In genomic region chr10:91349381-91349780, GRCh38 we compare ENCODE assay signal across 12 cellular contexts.
DNase-seq lines count a peak whose midpoint lies in the region; ATAC-seq and TF ChIP-seq lines count a peak whose summit lies in the region.
"Had no signal": no experiment of that assay in that cellular context is flagged by ENCODE, and none has a peak within 500 bp of the region (broad histone marks: within the 10 kb centered on the region; RNA-seq: fewer than 3 reads in every experiment).

No MANE protein-coding gene starts in this region.

- H3K4me1 ChIP-seq in ascending aorta = peaks cover 14 to 29% of the 10 kb centered on the region in 2 donors
- peaks cover 45% of the 10 kb centered on the region for H3K4me1 ChIP-seq in psoas muscle

- no peaks in the 10 kb centered on the region for H3K36me3 ChIP-seq in ascending aorta
- no peaks in the 10 kb centered on the region for H3K36me3 ChIP-seq in psoas muscle (ENCODE audit: insufficient read depth in 1 of 2, low read depth in 1 of 2)

- no peak for TF ChIP-seq CTCF in ascending aorta (IDR thresholded peaks at IDR 0.05)
- no peak for TF ChIP-seq CTCF in psoas muscle (IDR thresholded peaks at IDR 0.05)

- intact Hi-C loops in ascending aorta (cut with DNase I) = loop anchor here (2.0 to 10.0 kb wide), 2 partner anchors 59 to 155 kb away; no protein-coding TSS in a partner anchor
- intact Hi-C loops in Right ventricle myocardium superior (cut with DNase I) = no loop called here
- intact Hi-C loops in psoas muscle (cut with DNase I) = no loop called here

- ATAC-seq in Right ventricle myocardium superior (ENCODE audit: poor library complexity) (peak; percentile 93), psoas muscle (peak; percentile 87 to 95 (median 93)), GM18498 (IDR thresholded peaks at IDR 0.05; ENCODE audit: unreplicated experiment) (no peak)

- H3K4me3 ChIP-seq in ascending aorta (no peak overlapping the region), psoas muscle (peak overlapping the region; percentile 33)

- peak; percentile 41 for DNase-seq in Daoy (ENCODE audit: low read depth)
- peak; percentile 54 to 94 for DNase-seq in ascending aorta (ENCODE audit: low spot score in 2 of 2)
- DNase-seq in Right ventricle myocardium superior = no peak
- peak; percentile 31 to 60 for DNase-seq in psoas muscle
- no peak for DNase-seq in NCI-H1694 treated with DMSO at 0.1 percent for 48 hours (lab: John Stamatoyannopoulos, UW)
- DNase-seq in RPMI8226 = no peak
- no peak for DNase-seq in activated naive CD4-positive, alpha-beta T cell treated with Interleukin-2 at 50 U/mL for 16 hours
- DNase-seq: activated naive CD4-positive, alpha-beta T cell treated with anti-CD3 and anti-CD28 coated beads for 36 hours; H9; NCI-H69; occipital lobe had no signal

- H3K9me3 ChIP-seq in ascending aorta (no peaks in the 10 kb centered on the region), psoas muscle (no peaks in the 10 kb centered on the region)

- H3K27me3 ChIP-seq in ascending aorta (no peaks in the 10 kb centered on the region), psoas muscle (ENCODE audit: insufficient read depth in 3 of 3, low read length in 2 of 3) (no peaks in the 10 kb centered on the region)

- H3K27ac ChIP-seq in ascending aorta (peak overlapping the region; percentile 88 to 90), psoas muscle (peak overlapping the region; percentile 82)

Comparison
In these comparisons a context has a peak if more than half of its experiments do, and no peak if none do; other contexts are left out.
1. DNase-seq: peak in Daoy (single experiment), ascending aorta (2 of 2) and psoas muscle (2 of 2); none in Right ventricle myocardium superior (single experiment), NCI-H1694 treated with DMSO at 0.1 percent for 48 hours (single experiment), RPMI8226 (single experiment) and activated naive CD4-positive, alpha-beta T cell treated with Interleukin-2 at 50 U/mL for 16 hours (single experiment).